19 cellular contexts compared by ENCODE assay signal in genomic region chr7:115704884-115705283, GRCh38.
"Had no signal": no experiment of that assay in that cellular context is flagged by ENCODE, and none has a peak within 500 bp of the region (broad histone marks: within the 10 kb centered on the region; RNA-seq: fewer than 3 reads in every experiment).

No MANE protein-coding gene starts in this region.

- H3K4me2 ChIP-seq: PC-9 had no signal

- H3K27me3 ChIP-seq: Peyer's patch, SJCRH30 had no signal

- H3K36me3 ChIP-seq: Peyer's patch, SJCRH30 had no signal

- H2AFZ ChIP-seq: PC-9 had no signal

- H3K9me3 ChIP-seq: Peyer's patch, SJCRH30 had no signal

- ATAC-seq: Right ventricle myocardium inferior, SK-N-SH treated with all-trans-retinoic acid at 6 μM for 48 hours had no signal

- DNase-seq: KBM-7, MV-4-11, NCI-H1048, NCI-H1105 treated with DMSO at 0.1 percent for 48 hours, NCI-H1417 treated with DMSO at 0.1 percent for 48 hours, NCI-H146, NCI-H1694 treated with DMSO at 0.1 percent for 48 hours, NCI-H1930, NCI-H2227 treated with DMSO at 0.1 percent for 48 hours, NCI-H524, NCI-H526 treated with DMSO at 0.1 percent for 48 hours, NCI-H774, OCI-M1, PC-9, Peyer's patch, SHP77 treated with DMSO at 0.1 percent for 48 hours had no signal

- H3K4me3 ChIP-seq: PC-9, Peyer's patch, SJCRH30 had no signal

- H3K4me1 ChIP-seq: Peyer's patch, SJCRH30 had no signal

- H3K27ac ChIP-seq: PC-9, Peyer's patch, SJCRH30 had no signal
